ENCODE assay signal across 1 cellular context in the genomic region with DNA sequence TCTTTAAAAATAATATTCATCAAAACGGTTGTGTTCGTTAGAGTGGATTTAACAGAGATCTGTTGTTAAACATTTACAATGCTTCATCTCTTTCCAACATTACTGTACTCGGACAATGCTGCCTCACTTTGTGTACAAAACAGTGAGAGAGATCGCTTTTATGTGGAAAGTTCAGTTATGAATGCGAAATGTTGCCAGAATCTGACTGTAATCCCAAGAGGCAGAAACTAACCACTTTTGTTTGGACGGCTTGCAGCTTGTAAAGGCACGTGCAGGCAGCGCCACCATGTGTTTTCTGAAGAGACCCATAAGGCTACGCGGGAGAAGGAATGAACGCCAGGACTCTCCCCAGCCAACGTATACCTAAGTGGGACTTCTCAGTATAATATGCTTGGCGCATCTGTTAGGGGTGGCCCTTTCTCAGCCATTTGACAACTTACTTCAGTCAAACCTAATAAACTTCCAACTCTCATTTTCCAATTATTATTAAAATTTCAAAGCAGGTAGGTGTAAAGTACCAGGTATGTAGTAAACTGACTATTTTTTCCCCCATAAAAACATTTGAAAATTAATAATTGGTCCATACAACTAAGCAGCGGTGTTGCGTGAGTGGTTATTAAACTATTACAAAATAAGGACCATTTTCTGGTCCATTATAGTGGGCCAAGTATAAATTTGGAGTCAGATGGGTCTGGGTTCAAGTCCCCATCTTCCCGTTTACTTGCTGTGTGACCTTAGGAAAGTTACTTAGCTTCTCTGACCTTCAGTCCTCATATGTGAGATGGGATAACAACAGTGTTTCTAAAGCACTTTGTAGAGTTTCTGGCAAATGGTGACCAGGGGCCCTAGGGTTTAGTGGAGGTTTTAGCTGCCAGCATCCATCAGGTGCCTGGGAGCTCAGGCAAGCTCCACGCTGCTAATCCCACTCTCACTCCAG.
TF ChIP-seq lines count a peak whose summit lies in the region.

No MANE protein-coding gene starts in this region.

TF ChIP-seq in SK-N-SH treated with all-trans-retinoic acid at 6 μM for 48 hours, 23 proteins besides CTCF, POLR2A, EP300 and RAD21 (continued from another document):
- TF ChIP-seq GLIS3 (CRISPR knock-in tag; IDR thresholded peaks at IDR 0.05) (no peak), ISL1 (CRISPR knock-in tag; IDR thresholded peaks at IDR 0.05) (no peak), OSR1 (CRISPR knock-in tag; IDR thresholded peaks at IDR 0.05) (no peak), BACH2 (CRISPR knock-in tag; IDR thresholded peaks at IDR 0.05; ENCODE audit: borderline replicate concordance) (no peak)
